Comparison of ENCODE assay signal across 23 cellular contexts in the genomic region with DNA sequence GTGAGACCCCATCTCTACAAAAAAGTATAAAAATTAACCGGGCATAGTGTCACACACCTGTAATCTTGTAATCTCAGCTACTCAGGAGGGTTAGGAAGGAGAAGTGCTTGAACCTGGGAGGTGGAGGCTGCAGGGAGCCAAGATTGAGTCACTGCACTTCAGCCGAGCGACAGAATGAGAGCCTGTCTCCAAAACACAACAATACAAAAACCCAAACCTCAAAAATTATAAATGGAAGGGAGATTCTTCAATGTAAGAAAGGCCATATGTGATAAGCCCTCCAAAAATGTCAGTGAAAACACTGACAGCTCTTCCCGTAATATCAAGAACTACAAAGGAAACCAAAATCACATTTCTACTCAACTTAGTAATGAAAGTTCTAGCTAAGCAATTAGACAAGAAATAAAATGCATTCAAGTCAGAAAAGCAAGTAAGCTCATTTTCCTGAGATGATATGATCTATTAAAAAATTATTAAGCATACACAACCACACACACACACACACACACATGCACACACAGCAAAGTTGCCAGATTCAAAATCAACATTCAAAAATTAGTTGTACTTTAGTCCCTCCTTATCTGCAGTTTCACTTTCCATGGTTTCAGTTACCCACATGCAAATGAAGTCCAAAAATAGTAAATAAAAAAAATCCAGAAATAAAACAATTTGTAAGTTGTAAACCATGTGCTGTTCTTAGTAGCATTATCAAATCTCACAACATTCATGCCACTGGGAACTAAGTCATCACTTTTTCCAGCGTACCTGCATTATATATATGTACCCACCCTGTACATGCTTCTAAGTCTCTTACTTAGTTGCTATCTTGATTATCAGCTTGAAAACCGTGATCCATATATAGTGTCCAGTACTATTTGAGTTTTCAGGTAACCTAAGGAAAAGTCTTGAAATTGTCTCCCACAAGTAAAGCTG.
DNase-seq lines count a peak whose midpoint lies in the region; ATAC-seq, FAIRE-seq and TF ChIP-seq lines count a peak whose summit lies in the region.
"Had no signal": no experiment of that assay in that cellular context is flagged by ENCODE, and none has a peak within 500 bp of the region (broad histone marks: within the 10 kb centered on the region; RNA-seq: fewer than 3 reads in every experiment).

No MANE protein-coding gene starts in this region.

- no peaks in the 10 kb centered on the region for H3K9me3 ChIP-seq in testis
- H3K9me3 ChIP-seq: A549, breast epithelium, HAP-1, upper lobe of left lung had no signal

- H3K4me3 Mint-ChIP-seq in activated CD8-positive, alpha-beta T cell treated with anti-CD3 and anti-CD28 coated beads for 36 hours: peak overlapping the region; percentile 47
- peak overlapping the region; percentile 76 for H3K4me3 Mint-ChIP-seq in memory B cell

- peak overlapping the region; percentile 81 for H3K27ac Mint-ChIP-seq in activated CD8-positive, alpha-beta T cell treated with anti-CD3 and anti-CD28 coated beads for 36 hours
- H3K27ac Mint-ChIP-seq in memory B cell: peak overlapping the region; percentile 79
- H3K27ac Mint-ChIP-seq: progenitor cell of endocrine pancreas had no signal

- H3K27me3 ChIP-seq in testis: no peaks in the 10 kb centered on the region
- H3K27me3 ChIP-seq: breast epithelium, upper lobe of left lung had no signal

- no peaks in the 10 kb centered on the region for H3K4me1 ChIP-seq in testis
- H3K4me1 ChIP-seq: breast epithelium, HAP-1 had no signal

- CTCF ChIA-PET in activated CD8-positive, alpha-beta T cell treated with anti-CD3 and anti-CD28 coated beads for 36 hours (lab: Charles Lee): interaction anchor here (0.9 kb wide), 1 partner anchor 27 kb away, joined by 4 read pairs; no protein-coding TSS in a partner anchor

- TF ChIP-seq CTCF in activated CD8-positive, alpha-beta T cell treated with anti-CD3 and anti-CD28 coated beads for 36 hours (IDR thresholded peaks at IDR 0.05): no peak
- TF ChIP-seq CTCF in testis (IDR thresholded peaks at IDR 0.05): no peak

- WGBS in testis, 2 donors: 85% methylated on average over 6 of the region's 6 CpGs

- peaks cover 21% of the 10 kb centered on the region for H3K4me1 Mint-ChIP-seq in activated CD8-positive, alpha-beta T cell treated with anti-CD3 and anti-CD28 coated beads for 36 hours (ENCODE audit: low read depth)
- peaks cover 10% of the 10 kb centered on the region for H3K4me1 Mint-ChIP-seq in memory B cell

- intact Hi-C loops in activated CD8-positive, alpha-beta T cell treated with anti-CD3 and anti-CD28 coated beads for 36 hours (cut with micrococcal nuclease): no loop called here
- intact Hi-C loops in testis (cut with DNase I; ENCODE audit: low total_unique reads): no loop called here

- DNase-seq in activated CD4-positive, alpha-beta T cell treated with anti-CD3 and anti-CD28 coated beads for 48 hours: peak; percentile 26
- no peak for DNase-seq in activated CD4-positive, alpha-beta T cell treated with anti-CD3 and anti-CD28 coated beads, Interleukin-2, amount 50 U/mL, for 4 hours
- peak; percentile 27 for DNase-seq in activated CD8-positive, alpha-beta T cell treated with anti-CD3 and anti-CD28 coated beads for 36 hours
- DNase-seq in memory B cell (ENCODE audit: low spot score in 2 of 2) (no peak), RCC 7860 (ENCODE audit: low spot score) (no peak), caudate nucleus (lab: John Stamatoyannopoulos, UW) (no peak), testis (no peak)
- DNase-seq: activated gamma-delta T cell treated with Interleukin-2 at 50 U/mL for 16 hours; C1 segment of cervical spinal cord; DMS53; glutamatergic neuron; KG1; naive B cell; NCI-H1048; NCI-H748 treated with DMSO at 0.1 percent for 48 hours; PC-9; stimulated activated naive CD4-positive, alpha-beta T cell treated with Interleukin-2 at 50 U/mL for 16 hours; upper lobe of left lung had no signal

- peaks cover 3% of the 10 kb centered on the region for H3K36me3 Mint-ChIP-seq in activated CD8-positive, alpha-beta T cell treated with anti-CD3 and anti-CD28 coated beads for 36 hours (ENCODE audit: low read depth)
- peaks cover 2% of the 10 kb centered on the region for H3K36me3 Mint-ChIP-seq in memory B cell
- H3K36me3 Mint-ChIP-seq: naive B cell had no signal

- ATAC-seq in GM21447 (IDR thresholded peaks at IDR 0.05; ENCODE audit: unreplicated experiment) (peak; percentile 29), memory B cell (ENCODE audit: low read depth) (peak; percentile 45)
- peak; percentile 71 for ATAC-seq in activated CD8-positive, alpha-beta T cell treated with anti-CD3 and anti-CD28 coated beads for 36 hours
- ATAC-seq: A549 had no signal

- H3K27ac ChIP-seq in caudate nucleus (ENCODE audit: low read depth, low read length) (no peak overlapping the region), testis (no peak overlapping the region)
- H3K27ac ChIP-seq: A549, breast epithelium, PC-9, upper lobe of left lung had no signal

- no peak for TF ChIP-seq POLR2A in testis (IDR thresholded peaks at IDR 0.05)

- H3K36me3 ChIP-seq in testis (ENCODE audit: low read depth, missing control alignments): no peaks in the 10 kb centered on the region
- H3K36me3 ChIP-seq: breast epithelium, HAP-1, upper lobe of left lung had no signal

- no peaks in the 10 kb centered on the region for H3K9me3 Mint-ChIP-seq in activated CD8-positive, alpha-beta T cell treated with anti-CD3 and anti-CD28 coated beads for 36 hours
- H3K9me3 Mint-ChIP-seq in memory B cell: no peaks in the 10 kb centered on the region
- H3K9me3 Mint-ChIP-seq: naive B cell had no signal

- no peak overlapping the region for H3K4me3 ChIP-seq in testis
- H3K4me3 ChIP-seq: A549, breast epithelium, HAP-1, PC-9, upper lobe of left lung had no signal

- no peaks in the 10 kb centered on the region for H3K27me3 Mint-ChIP-seq in activated CD8-positive, alpha-beta T cell treated with anti-CD3 and anti-CD28 coated beads for 36 hours
- H3K27me3 Mint-ChIP-seq in memory B cell: no peaks in the 10 kb centered on the region
- H3K27me3 Mint-ChIP-seq: naive B cell, progenitor cell of endocrine pancreas had no signal

- POLR2A ChIA-PET in activated CD8-positive, alpha-beta T cell treated with anti-CD3 and anti-CD28 coated beads for 36 hours (lab: Charles Lee): no interaction called here

- no peak for FAIRE-seq in RCC 7860 (lab: Jason Lieb, UNC)
- FAIRE-seq: A549 had no signal

Comparison
In these comparisons a context has a peak if more than half of its experiments do, and no peak if none do; other contexts are left out.
1. DNase-seq: peak in activated CD4-positive, alpha-beta T cell treated with anti-CD3 and anti-CD28 coated beads for 48 hours (single experiment) and activated CD8-positive, alpha-beta T cell treated with anti-CD3 and anti-CD28 coated beads for 36 hours (single experiment); none in activated CD4-positive, alpha-beta T cell treated with anti-CD3 and anti-CD28 coated beads, Interleukin-2, amount 50 U/mL, for 4 hours (0 of 2), memory B cell (0 of 2), RCC 7860 (single experiment), caudate nucleus (0 of 61) and testis (single experiment).
2. Peak in every context shown above with its lines, with median percentiles within 50 percentile points of each other: ATAC-seq.